ENCODE assay signal across 18 cellular contexts in the genomic region with DNA sequence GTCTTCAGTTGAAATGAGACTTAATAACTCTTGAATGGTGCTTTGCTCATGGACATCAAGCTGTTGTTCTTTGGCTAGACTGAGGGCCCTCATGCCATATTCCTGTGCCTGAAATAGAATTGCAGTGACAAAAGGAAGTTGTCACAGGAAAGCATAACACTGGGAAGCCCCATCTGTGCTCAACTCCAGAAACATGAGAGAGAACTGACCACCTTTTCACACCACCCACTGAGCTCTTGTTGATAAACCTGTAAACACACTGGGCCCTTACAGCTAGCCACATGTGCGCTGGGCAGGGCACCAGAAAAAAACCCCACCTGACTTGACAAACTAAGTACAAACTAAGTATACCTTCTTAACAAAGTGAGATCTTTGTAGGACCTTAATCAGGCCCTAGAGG. TPM values are rescaled to one million over a fixed set of nuclear protein-coding genes. Genes with fewer than 3 reads are reported as not detected.
DNase-seq lines count a peak whose midpoint lies in the region; ATAC-seq, FAIRE-seq and TF ChIP-seq lines count a peak whose summit lies in the region.
"Had no signal": no experiment of that assay in that cellular context is flagged by ENCODE, and none has a peak within 500 bp of the region (broad histone marks: within the 10 kb centered on the region; RNA-seq: fewer than 3 reads in every experiment).

No MANE protein-coding gene starts in this region.

- H3K27ac ChIP-seq in BLaER1 (no peak overlapping the region), GM12878 (ENCODE audit: control insufficient read depth, insufficient read depth) (no peak overlapping the region)
- H3K27ac ChIP-seq: PC-9 had no signal

- TF ChIP-seq CTCF in GM13976 (IDR thresholded peaks at IDR 0.05; ENCODE audit: borderline replicate concordance, control extremely low read depth, extremely low read depth, insufficient read depth, missing control alignments) (no peak), GM12878 (IDR thresholded peaks at IDR 0.05 in 2 of 3, conservative IDR thresholded peaks at IDR 0.05 in 1 of 3; ENCODE audit: control insufficient read depth in 2 of 3, extremely low read depth in 1 of 3, insufficient read depth in 1 of 3, low read depth in 3 of 3, low read length in 3 of 3) (no peak)

- H3K36me3 ChIP-seq in BLaER1 (no peaks in the 10 kb centered on the region), GM12878 (ENCODE audit: control insufficient read depth in 2 of 2, insufficient read depth in 2 of 2, low read length in 1 of 2) (no peaks in the 10 kb centered on the region)

- FAIRE-seq in GM12878 (lab: Jason Lieb, UNC): no peak
- FAIRE-seq: A204.1 had no signal

- intact Hi-C loops in GM12878 (cut with micrococcal nuclease; ENCODE audit: unreplicated experiment) (no loop called here), left colon (cut with DNase I, micrococcal nuclease) (no loop called here)

- no peak overlapping the region for H3K27ac Mint-ChIP-seq in effector memory CD8-positive, alpha-beta T cell

- DNase-seq in GM13976 (ENCODE audit: low spot score) (peak; percentile 43), GM12878 (ENCODE audit: low read depth, low spot score) (no peak), left colon (no peak), NCI-H1092 treated with DMSO at 0.1 percent for 48 hours (lab: John Stamatoyannopoulos, UW) (no peak), DMS79 treated with DMSO at 0.1 percent for 48 hours (lab: John Stamatoyannopoulos, UW) (no peak)
- DNase-seq in effector memory CD8-positive, alpha-beta T cell: no peak
- DNase-seq: C1 segment of cervical spinal cord, GDM1, GOT3, KG1, NCI-H1436 treated with DMSO at 0.1 percent for 48 hours, NCI-H2029 treated with DMSO at 0.1 percent for 48 hours, NCI-H774, PC-9 had no signal

- RAD21 ChIA-PET in GM12878 (lab: Charles Lee; ENCODE audit: unreplicated experiment): interaction anchor here (0.7 kb wide), 1 partner anchor 75 kb away, joined by 3 read pairs; no protein-coding TSS in a partner anchor

- H3K4me3 Mint-ChIP-seq in effector memory CD8-positive, alpha-beta T cell: no peak overlapping the region

- no peak for TF ChIP-seq RAD21 in GM12878 (IDR thresholded peaks at IDR 0.05; ENCODE audit: insufficient read depth, low read depth, low read length)

- no peak overlapping the region for H3K4me3 ChIP-seq in BLaER1
- H3K4me3 ChIP-seq in GM12878: no peak overlapping the region
- H3K4me3 ChIP-seq: PC-9 had no signal

- no peaks in the 10 kb centered on the region for H3K27me3 ChIP-seq in BLaER1
- H3K27me3 ChIP-seq in GM12878 (replicated peaks in 1 of 2; ENCODE audit: control insufficient read depth in 2 of 2, insufficient read depth in 2 of 2, low read length in 1 of 2): no peaks in the 10 kb centered on the region

- in situ Hi-C loops in GM13976 (cut with MboI; ENCODE audit: low sequenced_read_pairs, unreplicated experiment) (no loop called here), GM12878 (cut with MboI) (no loop called here)

- POLR2A ChIA-PET in GM12878 (lab: Charles Lee): no interaction called here

- H3K4me2 ChIP-seq in BLaER1: peak overlapping the region; percentile 55
- H3K4me2 ChIP-seq in GM12878 (ENCODE audit: control insufficient read depth, insufficient read depth): no peak overlapping the region
- H3K4me2 ChIP-seq: PC-9 had no signal

- no peaks in the 10 kb centered on the region for H3K4me1 Mint-ChIP-seq in effector memory CD8-positive, alpha-beta T cell (ENCODE audit: low read depth in 2 of 2)

- H2AFZ ChIP-seq in GM12878 (ENCODE audit: control insufficient read depth, low read depth, low read length): no peak overlapping the region
- H2AFZ ChIP-seq: PC-9 had no signal

- no peaks in the 10 kb centered on the region for H3K9me3 Mint-ChIP-seq in effector memory CD8-positive, alpha-beta T cell

- TF ChIP-seq EP300 in GM12878 (IDR thresholded peaks at IDR 0.05; ENCODE audit: borderline replicate concordance in 1 of 2, control insufficient read depth in 1 of 2, low read depth in 2 of 2, low read length in 2 of 2): no peak

- no peak for TF ChIP-seq POLR2A in GM12878 (IDR thresholded peaks at IDR 0.05; ENCODE audit: low read depth, low read length)

- SMC1A ChIA-PET in GM12878 (lab: Charles Lee; ENCODE audit: uncharacterized antibody, unreplicated experiment): interaction anchor here (0.8 to 1.2 kb wide), 3 partner anchors 9 to 73 kb away, joined by 3 to 4 read pairs (median 3); no protein-coding TSS in a partner anchor

- H3K4me1 ChIP-seq in BLaER1 (peaks cover 10% of the 10 kb centered on the region), GM12878 (ENCODE audit: control insufficient read depth, insufficient read depth, low read length) (no peaks in the 10 kb centered on the region)

- H4K20me1 ChIP-seq in BLaER1 (no peaks in the 10 kb centered on the region), GM12878 (ENCODE audit: control insufficient read depth, insufficient read depth) (peaks cover 3% of the 10 kb centered on the region; the same call in 1 of the 2 replicates)

- ATAC-seq in GM12878 (peak; percentile 57), left colon (peak; percentile 8), HG03342 (IDR thresholded peaks at IDR 0.05; ENCODE audit: unreplicated experiment) (no peak)
- ATAC-seq in effector memory CD8-positive, alpha-beta T cell (replicated peaks): no peak

- WGBS in GM12878 (ENCODE audit: insufficient coverage, insufficient replicate concordance, low lambda C conversion rate, missing lambda C conversion rate): 0% methylated on average over 1 of the region's 1 CpG

- H3K36me3 Mint-ChIP-seq in effector memory CD8-positive, alpha-beta T cell (ENCODE audit: insufficient read depth): no peaks in the 10 kb centered on the region

- no TSS peak for BruUV-seq in GM12878 (replicated peaks; lab: Mats Ljungman, UMichigan)

- H3K9me3 ChIP-seq in BLaER1: no peaks in the 10 kb centered on the region
- no peaks in the 10 kb centered on the region for H3K9me3 ChIP-seq in GM12878 (replicated peaks; ENCODE audit: control insufficient read depth, insufficient read depth, low read length)

- CTCF ChIA-PET in GM12878 (lab: Yijun Ruan, JAX): interaction anchor here (0.7 to 0.9 kb wide), 3 partner anchors 24 to 81 kb away, joined by 3 read pairs; no protein-coding TSS in a partner anchor

- H3K79me2 ChIP-seq in GM12878 (ENCODE audit: control insufficient read depth, insufficient read depth, low read length): no peaks in the 10 kb centered on the region

- peaks cover 0 to 4% of the 10 kb centered on the region in 2 donors for H3K27me3 Mint-ChIP-seq in effector memory CD8-positive, alpha-beta T cell

- H3K9ac ChIP-seq in BLaER1 (no peak overlapping the region), GM12878 (ENCODE audit: control insufficient read depth, insufficient read depth, low read length) (no peak overlapping the region)

RNA-seq across cellular contexts. Expression of gene ZMYND12, which starts 25.1 kb away (rescaled TPM):
- total RNA-seq in GM12878 (2013; cell fraction: nucleolus; rRNA removed): 1.4 and 3.6 TPM in 2 replicates
- 0.34 and 1.1 TPM in 2 replicates for total RNA-seq in GM12878 (2014; rRNA removed)
- 0.55 and 1.4 TPM in 2 replicates for total RNA-seq in GM12878 (2014; rRNA removed; fragmentation: Illumina TruSeq; extraction: Trizol)
- total RNA-seq in GM12878 (2021): 0.24 and 0.36 TPM in 2 replicates
- 4.1 TPM for polyA plus RNA-seq in GM12878 (2011; ENCODE audit: low read depth)
- polyA plus RNA-seq in GM12878 (2011; rRNA removed): 0.62 and 0.79 TPM in 2 replicates
- 0.58 and 0.59 TPM in 2 replicates for polyA plus RNA-seq in GM12878 (2011; cell fraction: cytosol; rRNA removed)
- 0.60 and 0.66 TPM in 2 replicates for polyA plus RNA-seq in GM12878 (2011; cell fraction: nucleus; rRNA removed)
- 1.3 and 1.9 TPM in 2 replicates for polyA plus RNA-seq in GM12878 (2012)
- polyA plus RNA-seq in GM12878 (2014; fragmentation: Illumina TruSeq; extraction: Trizol): 0.86 and 0.87 TPM in 2 replicates
- polyA plus RNA-seq in GM12878 (2014; fragmentation: Nextera tagmentation; extraction: Ambion mirVana): under 1 TPM; 0.68 to 0.69 TPM
- 0.47 and 0.83 TPM in 2 replicates for polyA plus RNA-seq in GM12878 (2014; rRNA removed)
- polyA plus RNA-seq in GM12878 (2016; fragmentation: Nextera tagmentation; extraction: Ambion mirVana): under 1 TPM; 0.26 to 0.67 TPM
- 1.0 and 2.4 TPM in 2 replicates for polyA minus RNA-seq in GM12878 (2011; rRNA and poly(A)+ RNA removed)
- polyA minus RNA-seq in GM12878 (2011; cell fraction: cytosol; rRNA and poly(A)+ RNA removed): not detected in 2 replicates
- polyA minus RNA-seq in GM12878 (2011; cell fraction: nucleus; rRNA and poly(A)+ RNA removed): 1.6 and 2.2 TPM in 2 replicates
- total RNA-seq in left colon: 1 to 10 TPM; 1.2 to 2.4 TPM

RNA-seq across cellular contexts. Expression of gene PPCS, which starts 25.6 kb away (rescaled TPM):
- 32.1 and 32.7 TPM in 2 replicates for total RNA-seq in GM12878 (2013; cell fraction: nucleolus; rRNA removed)
- 35.6 and 49.2 TPM in 2 replicates for total RNA-seq in GM12878 (2014; rRNA removed)
- total RNA-seq in GM12878 (2014; rRNA removed; fragmentation: Illumina TruSeq; extraction: Trizol): 44.7 and 46.6 TPM in 2 replicates
- total RNA-seq in GM12878 (2021): 42.6 and 44.8 TPM in 2 replicates
- 25.2 TPM for polyA plus RNA-seq in GM12878 (2011; ENCODE audit: low read depth)
- polyA plus RNA-seq in GM12878 (2011; rRNA removed): 37.4 and 56.9 TPM in 2 replicates
- 46.5 and 72.2 TPM in 2 replicates for polyA plus RNA-seq in GM12878 (2011; cell fraction: cytosol; rRNA removed)
- polyA plus RNA-seq in GM12878 (2011; cell fraction: nucleus; rRNA removed): 34.2 and 44.9 TPM in 2 replicates
- 46.6 and 47.6 TPM in 2 replicates for polyA plus RNA-seq in GM12878 (2012)
- 44.1 and 57.2 TPM in 2 replicates for polyA plus RNA-seq in GM12878 (2014; fragmentation: Illumina TruSeq; extraction: Trizol)
- 10 to 100 TPM; 57.1 to 63.2 TPM for polyA plus RNA-seq in GM12878 (2014; fragmentation: Nextera tagmentation; extraction: Ambion mirVana)
- polyA plus RNA-seq in GM12878 (2014; rRNA removed): 41.0 and 58.2 TPM in 2 replicates
- 10 to 100 TPM; 74.4 to 79.4 TPM for polyA plus RNA-seq in GM12878 (2016; fragmentation: Nextera tagmentation; extraction: Ambion mirVana)
- 10.9 and 19.0 TPM in 2 replicates for polyA minus RNA-seq in GM12878 (2011; rRNA and poly(A)+ RNA removed)
- 10.5 and 11.9 TPM in 2 replicates for polyA minus RNA-seq in GM12878 (2011; cell fraction: cytosol; rRNA and poly(A)+ RNA removed)
- 24.3 and 31.7 TPM in 2 replicates for polyA minus RNA-seq in GM12878 (2011; cell fraction: nucleus; rRNA and poly(A)+ RNA removed)
- 10 to 100 TPM; 78.2 to 92.4 TPM for total RNA-seq in left colon

RNA-seq across cellular contexts. Expression of gene CCDC30, which starts 32.3 kb away (rescaled TPM):
- total RNA-seq in GM12878 (2013; cell fraction: nucleolus; rRNA removed): 8.2 and 10.0 TPM in 2 replicates
- 0.60 and 0.96 TPM in 2 replicates for total RNA-seq in GM12878 (2014; rRNA removed)
- 1.0 and 1.1 TPM in 2 replicates for total RNA-seq in GM12878 (2014; rRNA removed; fragmentation: Illumina TruSeq; extraction: Trizol)
- 1.8 and 1.9 TPM in 2 replicates for total RNA-seq in GM12878 (2021)
- polyA plus RNA-seq in GM12878 (2011; ENCODE audit: low read depth): 0.22 TPM
- 1.3 and 2.7 TPM in 2 replicates for polyA plus RNA-seq in GM12878 (2011; rRNA removed)
- 0.15 and 0.43 TPM in 2 replicates for polyA plus RNA-seq in GM12878 (2011; cell fraction: cytosol; rRNA removed)
- 1.8 and 1.9 TPM in 2 replicates for polyA plus RNA-seq in GM12878 (2011; cell fraction: nucleus; rRNA removed)
- polyA plus RNA-seq in GM12878 (2012): 0.57 and 0.86 TPM in 2 replicates
- polyA plus RNA-seq in GM12878 (2014; fragmentation: Illumina TruSeq; extraction: Trizol): 0.46 and 0.84 TPM in 2 replicates
- polyA plus RNA-seq in GM12878 (2014; fragmentation: Nextera tagmentation; extraction: Ambion mirVana): 1 to 10 TPM in 1 of 2 experiments, under 1 TPM in 1; 0.64 to 1.3 TPM
- polyA plus RNA-seq in GM12878 (2014; rRNA removed): 0.47 and 0.79 TPM in 2 replicates
- 1 to 10 TPM in 1 of 2 experiments, under 1 TPM in 1; 0.88 to 1.5 TPM for polyA plus RNA-seq in GM12878 (2016; fragmentation: Nextera tagmentation; extraction: Ambion mirVana)
- 1.5 and 2.0 TPM in 2 replicates for polyA minus RNA-seq in GM12878 (2011; rRNA and poly(A)+ RNA removed)
- not detected in 2 replicates for polyA minus RNA-seq in GM12878 (2011; cell fraction: cytosol; rRNA and poly(A)+ RNA removed)
- 5.1 and 6.8 TPM in 2 replicates for polyA minus RNA-seq in GM12878 (2011; cell fraction: nucleus; rRNA and poly(A)+ RNA removed)
- 1 to 10 TPM; 1.8 to 2.6 TPM for total RNA-seq in left colon

RNA-seq across cellular contexts. Expression of gene RIMKLA, which starts 50.2 kb away (rescaled TPM):
- 0.22 and 0.52 TPM in 2 replicates for total RNA-seq in GM12878 (2013; cell fraction: nucleolus; rRNA removed)
- 0.16 and 0.45 TPM in 2 replicates for total RNA-seq in GM12878 (2014; rRNA removed)
- 0.04 and 0.05 TPM in 2 replicates for total RNA-seq in GM12878 (2014; rRNA removed; fragmentation: Illumina TruSeq; extraction: Trizol)
- 0.05 and 0.19 TPM in 2 replicates for total RNA-seq in GM12878 (2021)
- polyA plus RNA-seq in GM12878 (2011; ENCODE audit: low read depth): 1.8 TPM
- 0.45 and 0.52 TPM in 2 replicates for polyA plus RNA-seq in GM12878 (2011; rRNA removed)
- 0.27 and 0.42 TPM in 2 replicates for polyA plus RNA-seq in GM12878 (2011; cell fraction: cytosol; rRNA removed)
- 0.16 and 0.25 TPM in 2 replicates for polyA plus RNA-seq in GM12878 (2011; cell fraction: nucleus; rRNA removed)
- polyA plus RNA-seq in GM12878 (2012): 1.8 and 4.4 TPM in 2 replicates
- polyA plus RNA-seq in GM12878 (2014; fragmentation: Illumina TruSeq; extraction: Trizol): 0.41 and 0.59 TPM in 2 replicates
- polyA plus RNA-seq in GM12878 (2014; fragmentation: Nextera tagmentation; extraction: Ambion mirVana): under 1 TPM; 0.07 to 0.10 TPM
- 0.01 and 0.05 TPM in 2 replicates for polyA plus RNA-seq in GM12878 (2014; rRNA removed)
- polyA plus RNA-seq in GM12878 (2016; fragmentation: Nextera tagmentation; extraction: Ambion mirVana): under 1 TPM; 0.01 to 0.17 TPM
- polyA minus RNA-seq in GM12878 (2011; rRNA and poly(A)+ RNA removed): 0.41 and 0.95 TPM in 2 replicates
- 0.21 and 0.27 TPM in 2 replicates for polyA minus RNA-seq in GM12878 (2011; cell fraction: cytosol; rRNA and poly(A)+ RNA removed)
- 0.24 and 0.29 TPM in 2 replicates for polyA minus RNA-seq in GM12878 (2011; cell fraction: nucleus; rRNA and poly(A)+ RNA removed)
- 10 to 100 TPM; 13.9 to 24.2 TPM for total RNA-seq in left colon
- total RNA-seq: M059J had no signal

Comparison
In these comparisons a context has a peak if more than half of its experiments do, and no peak if none do; other contexts are left out.
1. ATAC-seq: peak in GM12878 (single experiment) and left colon (single experiment); none in HG03342 (single experiment) and effector memory CD8-positive, alpha-beta T cell (single experiment).